In the genomic region with DNA sequence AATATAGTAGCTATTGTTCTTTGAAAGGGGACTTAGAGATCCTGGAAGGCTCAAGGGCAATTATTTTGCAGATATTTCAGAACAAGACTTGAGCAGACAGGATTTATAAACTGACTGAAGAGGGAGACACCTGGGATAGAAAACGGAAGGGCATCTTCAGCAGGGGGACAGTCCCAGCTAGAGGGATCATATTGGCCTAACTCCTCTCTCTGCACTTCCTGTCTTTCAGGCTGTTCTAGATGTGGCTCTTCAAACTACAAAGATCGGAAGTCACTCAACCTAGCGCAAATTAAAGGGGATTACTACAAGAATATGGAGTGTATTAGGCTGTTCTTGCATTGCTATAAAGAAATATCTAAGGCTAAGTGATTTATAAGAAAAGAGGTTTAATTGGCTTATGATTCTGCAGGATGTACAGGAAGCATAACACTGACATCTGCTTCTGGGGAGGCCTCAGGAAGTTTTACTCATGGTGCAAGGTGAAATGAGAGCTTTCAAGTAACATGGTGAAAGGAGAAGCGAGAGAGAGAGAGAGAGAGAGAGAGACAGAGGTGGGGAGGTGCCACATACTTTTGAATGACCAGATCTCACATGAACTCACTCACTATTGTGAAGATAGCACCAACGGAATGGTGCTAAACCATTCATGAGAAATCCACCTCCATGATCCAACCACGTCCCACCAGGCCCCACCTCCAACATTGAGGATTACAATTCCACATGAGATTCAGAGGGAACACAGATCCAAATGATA, we compare ENCODE assay signal across 21 cellular contexts.
"Had no signal": no experiment of that assay in that cellular context is flagged by ENCODE, and none has a peak within 500 bp of the region (broad histone marks: within the 10 kb centered on the region; RNA-seq: fewer than 3 reads in every experiment).

No MANE protein-coding gene starts in this region.

- H3K27me3 ChIP-seq: tibial artery had no signal

- H3K36me3 Mint-ChIP-seq: activated naive CD8-positive, alpha-beta T cell treated with anti-CD3 and anti-CD28 coated beads for 36 hours; brain; natural killer cell treated with Interleukin-12 subunit alpha and Interleukin-12 subunit beta and Interleukin-15 and Interleukin-18, amount 100 ng/mL, for 72 hours; stimulated activated naive B cell treated with anti-CD40 and anti-IgM and Interleukin-4, amounts not matched to agents 10 μg/mL and 1 μg/mL and 100 μg/mL, for 72 hours had no signal

- H3K27ac Mint-ChIP-seq: activated CD8-positive, alpha-beta T cell treated with anti-CD3 and anti-CD28 coated beads for 36 hours; activated naive CD8-positive, alpha-beta T cell treated with anti-CD3 and anti-CD28 coated beads for 36 hours; brain; natural killer cell treated with Interleukin-12 subunit alpha and Interleukin-12 subunit beta and Interleukin-15 and Interleukin-18, amount 100 ng/mL, for 72 hours; progenitor cell of endocrine pancreas; stimulated activated naive B cell treated with anti-CD40 and anti-IgM and Interleukin-4, amounts not matched to agents 10 μg/mL and 1 μg/mL and 100 μg/mL, for 72 hours had no signal

- DNase-seq: activated CD8-positive, alpha-beta memory T cell treated with anti-CD3 and anti-CD28 coated beads, Interleukin-2, amount 50 U/mL, for 4 hours; activated CD8-positive, alpha-beta T cell treated with anti-CD3 and anti-CD28 coated beads for 36 hours; activated gamma-delta T cell treated with Interleukin-2 at 50 U/mL for 16 hours; activated naive CD8-positive, alpha-beta T cell treated with anti-CD3 and anti-CD28 coated beads for 36 hours; activated T-cell treated with anti-CD3 and anti-CD28 coated beads, Interleukin-2, amount 50 U/mL, for 48 hours; amygdala; central memory CD4-positive, alpha-beta T cell; cortex of kidney; effector CD4-positive, alpha-beta T cell; nucleus accumbens; right cardiac atrium; stimulated activated CD4-positive, alpha-beta T cell treated with anti-CD3 and anti-CD28 coated beads, Interleukin-15, amount 100 ng/mL, for 24 hours; stimulated activated CD4-positive, alpha-beta T cell treated with anti-CD3 and anti-CD28 coated beads, Interleukin-4, amount 100 ng/mL, for 1 hour; stimulated activated naive B cell treated with anti-CD40 and anti-IgM and Interleukin-4, amounts not matched to agents 10 μg/mL and 1 μg/mL and 100 μg/mL, for 72 hours; T1000; tibial artery had no signal

- H3K27ac ChIP-seq: skin epidermis, tibial artery had no signal

- H3K36me3 ChIP-seq: tibial artery had no signal

- ATAC-seq: activated CD8-positive, alpha-beta T cell treated with anti-CD3 and anti-CD28 coated beads for 36 hours; natural killer cell treated with Interleukin-12 subunit alpha and Interleukin-12 subunit beta and Interleukin-15 and Interleukin-18, amount 100 ng/mL, for 72 hours; right cardiac atrium; stimulated activated naive B cell treated with anti-CD40 and anti-IgM and Interleukin-4, amounts not matched to agents 10 μg/mL and 1 μg/mL and 100 μg/mL, for 72 hours had no signal

- H3K9me3 Mint-ChIP-seq: activated CD8-positive, alpha-beta T cell treated with anti-CD3 and anti-CD28 coated beads for 36 hours; activated naive CD8-positive, alpha-beta T cell treated with anti-CD3 and anti-CD28 coated beads for 36 hours; natural killer cell treated with Interleukin-12 subunit alpha and Interleukin-12 subunit beta and Interleukin-15 and Interleukin-18, amount 100 ng/mL, for 72 hours; stimulated activated naive B cell treated with anti-CD40 and anti-IgM and Interleukin-4, amounts not matched to agents 10 μg/mL and 1 μg/mL and 100 μg/mL, for 72 hours had no signal

- H3K4me3 Mint-ChIP-seq: activated CD8-positive, alpha-beta T cell treated with anti-CD3 and anti-CD28 coated beads for 36 hours; activated naive CD8-positive, alpha-beta T cell treated with anti-CD3 and anti-CD28 coated beads for 36 hours; natural killer cell treated with Interleukin-12 subunit alpha and Interleukin-12 subunit beta and Interleukin-15 and Interleukin-18, amount 100 ng/mL, for 72 hours; stimulated activated naive B cell treated with anti-CD40 and anti-IgM and Interleukin-4, amounts not matched to agents 10 μg/mL and 1 μg/mL and 100 μg/mL, for 72 hours had no signal

- FAIRE-seq: urothelium cell line had no signal

- H3K4me3 ChIP-seq: skin epidermis, tibial artery had no signal

- H3K9me3 ChIP-seq: tibial artery had no signal
